In genomic region chr21:15057290-15057689, GRCh38 we compare ENCODE assay signal across 11 cellular contexts. TPM values are rescaled to one million over a fixed set of nuclear protein-coding genes. Genes with fewer than 3 reads are reported as not detected.
DNase-seq lines count a peak whose midpoint lies in the region; ATAC-seq and TF ChIP-seq lines count a peak whose summit lies in the region.
"Had no signal": no experiment of that assay in that cellular context is flagged by ENCODE, and none has a peak within 500 bp of the region (broad histone marks: within the 10 kb centered on the region; RNA-seq: fewer than 3 reads in every experiment).

No MANE protein-coding gene starts in this region.

- H3K27me3 ChIP-seq in fibroblast of lung (ENCODE audit: control insufficient read depth, insufficient read depth, low read length), result no peaks in the 10 kb centered on the region

- ATAC-seq in HG02885 (IDR thresholded peaks at IDR 0.05; ENCODE audit: poor library complexity, unreplicated experiment), result no peak

- H2AFZ ChIP-seq in fibroblast of lung (ENCODE audit: low read length), result no peak overlapping the region

- no peak overlapping the region for H3K9ac ChIP-seq in fibroblast of lung (ENCODE audit: insufficient read depth, low read length)

- no peaks in the 10 kb centered on the region for H3K36me3 ChIP-seq in fibroblast of lung (ENCODE audit: control insufficient read depth, insufficient read depth, low read length)

- peak overlapping the region; percentile 7 for H3K4me2 ChIP-seq in fibroblast of lung (ENCODE audit: extremely low read depth, insufficient read depth, low read length)

- no peak overlapping the region for H3K4me3 ChIP-seq in fibroblast of lung (replicated peaks in 1 of 4; ENCODE audit: control extremely low read depth in 1 of 4, insufficient read depth in 1 of 4, low read depth in 3 of 4, low read length in 4 of 4)

- peaks cover 100% of the 10 kb centered on the region for H3K79me2 ChIP-seq in fibroblast of lung (ENCODE audit: control insufficient read depth, insufficient read depth, low read length)

- H4K20me1 ChIP-seq in fibroblast of lung (ENCODE audit: control insufficient read depth, extremely low read depth, insufficient read depth, low read length), result peaks cover 2% of the 10 kb centered on the region

- peaks cover 5% of the 10 kb centered on the region for H3K4me1 ChIP-seq in fibroblast of lung (ENCODE audit: control insufficient read depth, extremely low read depth, insufficient read depth, low read length)

- H3K27ac ChIP-seq in fibroblast of lung (ENCODE audit: insufficient read depth, low read length), result no peak overlapping the region
- H3K27ac ChIP-seq: 22Rv1 had no signal

- no peaks in the 10 kb centered on the region for H3K9me3 ChIP-seq in fibroblast of lung (ENCODE audit: control insufficient read depth, insufficient read depth, low read depth, low read length)

- DNase-seq in NCI-H748 (lab: John Stamatoyannopoulos, UW; ENCODE audit: unreplicated experiment) (peak; percentile 36), NCI-H748 treated with DMSO at 0.1 percent for 48 hours (lab: John Stamatoyannopoulos, UW) (no peak), NCI-H526 treated with DMSO at 0.1 percent for 48 hours (lab: John Stamatoyannopoulos, UW) (peak; percentile 13), fibroblast of lung (ENCODE audit: low read depth in 2 of 2) (no peak), retina (peak; percentile 49), activated gamma-delta T cell (lab: John Stamatoyannopoulos, UW) (no peak), NCI-H1417 (lab: John Stamatoyannopoulos, UW) (no peak)
- DNase-seq: glutamatergic neuron, NCI-H345 had no signal

- TF ChIP-seq CTCF in fibroblast of lung (conservative IDR thresholded peaks at IDR 0.05 in 1 of 2, IDR thresholded peaks at IDR 0.05 in 1 of 2; ENCODE audit: low read depth in 1 of 2, low read length in 2 of 2), result no peak

RNA-seq across cellular contexts. Expression of gene NRIP1, which starts 7.5 kb away (rescaled TPM):
- total RNA-seq in fibroblast of lung, result 24.8 and 25.4 TPM in 2 replicates
- polyA plus RNA-seq in fibroblast of lung, result 12.9 and 17.8 TPM in 2 replicates
- 9.1 and 13.5 TPM in 2 replicates for polyA plus RNA-seq in fibroblast of lung (2012)
- 6.8 and 9.8 TPM in 2 replicates for polyA minus RNA-seq in fibroblast of lung (ENCODE audit: low replicate concordance)

Comparison
In these comparisons a context has a peak if more than half of its experiments do, and no peak if none do; other contexts are left out.
1. DNase-seq: peak in NCI-H748 (single experiment), NCI-H526 treated with DMSO at 0.1 percent for 48 hours (single experiment) and retina (single experiment); none in NCI-H748 treated with DMSO at 0.1 percent for 48 hours (single experiment), fibroblast of lung (0 of 2), activated gamma-delta T cell (single experiment) and NCI-H1417 (0 of 3).